In the genomic region with DNA sequence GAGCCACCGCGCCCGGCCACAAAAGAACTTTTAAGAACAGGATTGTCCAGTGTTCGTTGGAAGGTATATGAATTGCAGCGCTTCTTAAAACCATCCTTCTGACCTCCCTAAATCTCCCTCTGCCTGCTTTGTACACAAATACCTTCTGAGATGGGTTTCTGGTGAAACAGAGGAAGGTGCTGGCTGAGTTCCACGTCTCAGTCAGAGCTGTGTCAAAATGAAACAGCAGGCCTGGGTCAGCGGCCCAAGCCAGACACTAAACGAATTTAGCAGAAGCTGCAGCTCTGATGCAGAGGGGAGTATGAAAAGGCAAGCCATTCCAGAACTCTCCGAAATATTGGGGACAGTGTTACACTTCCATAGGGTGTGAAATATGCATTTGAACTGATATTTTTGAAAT, we compare ENCODE assay signal across 13 cellular contexts. TPM values are rescaled to one million over a fixed set of nuclear protein-coding genes. Genes with fewer than 3 reads are reported as not detected.
DNase-seq lines count a peak whose midpoint lies in the region; ATAC-seq, FAIRE-seq and TF ChIP-seq lines count a peak whose summit lies in the region.
"Had no signal": no experiment of that assay in that cellular context is flagged by ENCODE, and none has a peak within 500 bp of the region (broad histone marks: within the 10 kb centered on the region; RNA-seq: fewer than 3 reads in every experiment).

No MANE protein-coding gene starts in this region.

- in situ Hi-C loops in HepG2 (cut with HindIII; ENCODE audit: extremely low pct_ligation_motif_present, low pct_unique_long_range_greater_than_20kb): no loop called here

- no peak overlapping the region for H3K27ac ChIP-seq in HepG2 (ENCODE audit: extremely low read length, insufficient read depth, low read length)
- no peak overlapping the region for H3K27ac ChIP-seq in neuronal stem cell (replicated peaks; ENCODE audit: low read length)

- H3K27ac Mint-ChIP-seq in activated CD4-positive, alpha-beta T cell treated with anti-CD3 and anti-CD28 coated beads, Interleukin-2, amount 10 ng/mL, durations not matched to agents 7 days and 5 days: no peak overlapping the region

- no peak overlapping the region for H3K14ac ChIP-seq in neuronal stem cell (ENCODE audit: low read length)

- no peak overlapping the region for H4K8ac ChIP-seq in neuronal stem cell (ENCODE audit: low read depth, low read length)

- H3K9me3 Mint-ChIP-seq in activated CD4-positive, alpha-beta T cell treated with anti-CD3 and anti-CD28 coated beads, Interleukin-2, amount 10 ng/mL, durations not matched to agents 7 days and 5 days: no peaks in the 10 kb centered on the region
- H3K9me3 Mint-ChIP-seq: stimulated activated naive CD8-positive, alpha-beta T cell treated with anti-CD3 and anti-CD28 coated beads, Interleukin-15, amount 100 ng/mL, for 72 hours had no signal

- TF ChIP-seq RAD21 in HepG2 (CRISPR knock-in tag; IDR thresholded peaks at IDR 0.05): no peak

- peaks cover 39% of the 10 kb centered on the region for H3K4me1 Mint-ChIP-seq in activated CD4-positive, alpha-beta T cell treated with anti-CD3 and anti-CD28 coated beads, Interleukin-2, amount 10 ng/mL, durations not matched to agents 7 days and 5 days

- H3K36me3 ChIP-seq in HepG2 (replicated peaks in 1 of 2; ENCODE audit: control insufficient read depth in 1 of 2, insufficient read depth in 2 of 2, low read length in 2 of 2): no peaks in the 10 kb centered on the region
- H3K36me3 ChIP-seq in neuronal stem cell (replicated peaks in 1 of 2; ENCODE audit: control insufficient read depth in 2 of 2, insufficient read depth in 2 of 2, low read length in 2 of 2): no peaks in the 10 kb centered on the region

- TF ChIP-seq POLR2A in GM15510 (IDR thresholded peaks at IDR 0.05; ENCODE audit: borderline replicate concordance, extremely low read depth, insufficient read length): peak; percentile 19
- no peak for TF ChIP-seq POLR2A in HepG2 (IDR thresholded peaks at IDR 0.05; ENCODE audit: insufficient read depth in 1 of 2, low read depth in 2 of 2, low read length in 2 of 2)

- ATAC-seq in GM21367 (IDR thresholded peaks at IDR 0.05; ENCODE audit: unreplicated experiment): peak; percentile 53
- peak; percentile 64 for ATAC-seq in HG03378 (IDR thresholded peaks at IDR 0.05; ENCODE audit: unreplicated experiment)
- peak; percentile 12; the same call in 2 of the 3 replicates for ATAC-seq in HepG2
- no peak for ATAC-seq in Right ventricle myocardium superior (ENCODE audit: poor library complexity)
- ATAC-seq: stimulated activated naive CD8-positive, alpha-beta T cell treated with anti-CD3 and anti-CD28 coated beads, Interleukin-15, amount 100 ng/mL, for 72 hours had no signal

- H3K9ac ChIP-seq in HepG2 (ENCODE audit: insufficient read depth, low read depth, low read length) (no peak overlapping the region), neuronal stem cell (ENCODE audit: low read depth, low read length, poor library complexity) (no peak overlapping the region)

- no peak overlapping the region for H3K4ac ChIP-seq in neuronal stem cell (ENCODE audit: low read length)

- no peak overlapping the region for H2AFZ ChIP-seq in HepG2 (ENCODE audit: low read length)
- H2AFZ ChIP-seq in neuronal stem cell (ENCODE audit: low read length): no peak overlapping the region

- BruUV-seq in HepG2 (replicated peaks; lab: Mats Ljungman, UMichigan): no TSS peak

- intact Hi-C loops in HepG2 (cut with micrococcal nuclease; ENCODE audit: unreplicated experiment): no loop called here
- intact Hi-C loops in Right ventricle myocardium superior (cut with DNase I): no loop called here

- FAIRE-seq in HepG2 (lab: Jason Lieb, UNC): no peak
- FAIRE-seq: keratinocyte had no signal

- H2BK15ac ChIP-seq in neuronal stem cell (ENCODE audit: low read length): no peak overlapping the region

- no peak overlapping the region for H4K91ac ChIP-seq in neuronal stem cell (ENCODE audit: low read depth, low read length, poor library complexity)

- POLR2A ChIA-PET in HepG2 (lab: Yijun Ruan, JAX): no interaction called here
- POLR2A ChIA-PET in activated CD4-positive, alpha-beta T cell treated with anti-CD3 and anti-CD28 coated beads, Interleukin-2, amount 10 ng/mL, durations not matched to agents 7 days and 5 days (lab: Charles Lee): no interaction called here

- H3K4me1 ChIP-seq in HepG2 (ENCODE audit: insufficient read depth, low read length) (peaks cover 82% of the 10 kb centered on the region), neuronal stem cell (ENCODE audit: control insufficient read depth in 2 of 2, insufficient read depth in 1 of 2, low read depth in 1 of 2, low read length in 2 of 2) (peaks cover 3 to 4% of the 10 kb centered on the region in 2 donors)

- H3K4me3 Mint-ChIP-seq in activated CD4-positive, alpha-beta T cell treated with anti-CD3 and anti-CD28 coated beads, Interleukin-2, amount 10 ng/mL, durations not matched to agents 7 days and 5 days: no peak overlapping the region
- H3K4me3 Mint-ChIP-seq: stimulated activated naive CD8-positive, alpha-beta T cell treated with anti-CD3 and anti-CD28 coated beads, Interleukin-15, amount 100 ng/mL, for 72 hours had no signal

- peak overlapping the region; percentile 79 for H3K4me2 ChIP-seq in HepG2 (ENCODE audit: low read depth, low read length)
- H3K4me2 ChIP-seq in neuronal stem cell (ENCODE audit: insufficient read depth, low read length, poor library complexity, severe bottlenecking): no peak overlapping the region

- H2BK120ac ChIP-seq in neuronal stem cell (ENCODE audit: low read depth, low read length): no peak overlapping the region

- no peaks in the 10 kb centered on the region for H3K27me3 Mint-ChIP-seq in activated CD4-positive, alpha-beta T cell treated with anti-CD3 and anti-CD28 coated beads, Interleukin-2, amount 10 ng/mL, durations not matched to agents 7 days and 5 days

- DNase-seq in HepG2 (ENCODE audit: low spot score) (no peak), RKO (ENCODE audit: low spot score) (no peak), Right ventricle myocardium superior (no peak), neuronal stem cell (ENCODE audit: low spot score) (no peak)
- DNase-seq in activated CD4-positive, alpha-beta T cell treated with anti-CD3 and anti-CD28 coated beads, Interleukin-2, amount 10 ng/mL, durations not matched to agents 7 days and 5 days: no peak
- DNase-seq: DND-41; NCI-H2081; stimulated activated naive CD8-positive, alpha-beta T cell treated with anti-CD3 and anti-CD28 coated beads, Interleukin-15, amount 100 ng/mL, for 72 hours had no signal

- H3K18ac ChIP-seq in neuronal stem cell (ENCODE audit: low read length): no peak overlapping the region

- H2BK5ac ChIP-seq in neuronal stem cell (ENCODE audit: low read length): no peak overlapping the region

- H3K27me3 ChIP-seq in HepG2 (ENCODE audit: control insufficient read depth in 1 of 2, insufficient read depth in 2 of 2, low read length in 2 of 2) (peaks cover 0 to 9% of the 10 kb centered on the region in 2 experiments; a peak in 1 of 5 replicates), neuronal stem cell (ENCODE audit: control insufficient read depth in 3 of 3, insufficient read depth in 3 of 3, low read depth in 1 of 3, low read length in 3 of 3) (peaks cover 0 to 35% (median 0%) of the 10 kb centered on the region in 3 experiments)

- CTCF ChIA-PET in HepG2 (lab: Yijun Ruan, JAX; ENCODE audit: low intra/inter-chr PET ratio, low total read pairs): no interaction called here
- CTCF ChIA-PET in activated CD4-positive, alpha-beta T cell treated with anti-CD3 and anti-CD28 coated beads, Interleukin-2, amount 10 ng/mL, durations not matched to agents 7 days and 5 days (lab: Charles Lee): interaction anchor here (1.0 to 1.2 kb wide), 2 partner anchors 13 to 32 kb away, joined by 3 to 4 read pairs; no protein-coding TSS in a partner anchor

- H3K4me3 ChIP-seq in HepG2 (replicated peaks in 1 of 3; ENCODE audit: insufficient read depth in 1 of 3, low read depth in 2 of 3, low read length in 3 of 3) (peak overlapping the region in 1 of 3 experiments; percentile 56; a peak in 2 of 6 replicates), neuronal stem cell (ENCODE audit: low read length in 2 of 2) (no peak overlapping the region)

- no peaks in the 10 kb centered on the region for H3K36me3 Mint-ChIP-seq in activated CD4-positive, alpha-beta T cell treated with anti-CD3 and anti-CD28 coated beads, Interleukin-2, amount 10 ng/mL, durations not matched to agents 7 days and 5 days (ENCODE audit: low read depth)

- H2BK12ac ChIP-seq in neuronal stem cell (ENCODE audit: low read length): no peak overlapping the region

- TF ChIP-seq EP300 in HepG2 (IDR thresholded peaks at IDR 0.05; ENCODE audit: low read depth in 2 of 2, low read length in 2 of 2) (no peak), HepG2 (CRISPR knock-in tag; IDR thresholded peaks at IDR 0.05; ENCODE audit: borderline replicate concordance) (no peak)

- H3K79me1 ChIP-seq in neuronal stem cell (ENCODE audit: low read depth, low read length): no peaks in the 10 kb centered on the region

- H3K23ac ChIP-seq in neuronal stem cell (ENCODE audit: low read depth, low read length, poor library complexity): no peak overlapping the region

- H4K20me1 ChIP-seq in HepG2 (ENCODE audit: insufficient read depth, low read length): no peaks in the 10 kb centered on the region

- no peak overlapping the region for H2AK5ac ChIP-seq in neuronal stem cell (ENCODE audit: low read depth, low read length)

- no peak for TF ChIP-seq CTCF in HepG2 (CRISPR knock-in tag; IDR thresholded peaks at IDR 0.05)

- no peaks in the 10 kb centered on the region for H3K9me3 ChIP-seq in HepG2 (ENCODE audit: low read length)
- no peaks in the 10 kb centered on the region for H3K9me3 ChIP-seq in neuronal stem cell (replicated peaks in 1 of 2; ENCODE audit: control insufficient read depth in 2 of 2, insufficient read depth in 1 of 2, low read depth in 1 of 2, low read length in 2 of 2)

- H3K79me2 ChIP-seq in HepG2 (ENCODE audit: insufficient read depth, low read length): no peaks in the 10 kb centered on the region

- 26% methylated on average over 9 of the region's 9 CpGs for WGBS in HepG2 (ENCODE audit: low lambda C conversion rate)
- no CpG with 5 or more reads among the region's 9 CpGs for WGBS in neuronal stem cell (ENCODE audit: extremely low coverage in 2 of 2, insufficient read length in 2 of 2, insufficient replicate concordance in 1 of 2), 2 donors

RNA-seq across cellular contexts. Expression of a gene that starts 37.8 kb away (rescaled TPM):
- 0.14 and 0.29 TPM in 2 replicates for total RNA-seq in HepG2 (2016; rRNA removed; fragmentation: Illumina TruSeq; extraction: Trizol)
- total RNA-seq in HepG2 (2016; cell fraction: cytosol; rRNA removed; fragmentation: Illumina TruSeq; extraction: Trizol; ENCODE audit: low read depth): not detected in 2 replicates
- 0.09 and 0.28 TPM in 2 replicates for total RNA-seq in HepG2 (2016; cell fraction: insoluble cytoplasmic fraction; rRNA removed; fragmentation: Illumina TruSeq; extraction: Trizol)
- 0.03 and 0.12 TPM in 2 replicates for total RNA-seq in HepG2 (2016; cell fraction: membrane; rRNA removed; fragmentation: Illumina TruSeq; extraction: Trizol)
- total RNA-seq in HepG2 (2016; cell fraction: nucleus; rRNA removed; fragmentation: Illumina TruSeq; extraction: Trizol): 0.28 and 0.37 TPM in 2 replicates
- 0.01 and 0.07 TPM in 2 replicates for polyA plus RNA-seq in HepG2 (2011; rRNA removed)
- 0.01 TPM in 1 of 2 replicates, not detected in the other for polyA plus RNA-seq in HepG2 (2011; cell fraction: cytosol; rRNA removed)
- polyA plus RNA-seq in HepG2 (2011; cell fraction: nucleus; rRNA removed): 0.11 and 0.16 TPM in 2 replicates
- polyA plus RNA-seq in HepG2 (2012): 0.05 and 0.12 TPM in 2 replicates
- 0.03 TPM in 1 of 2 replicates, not detected in the other for polyA plus RNA-seq in HepG2 (2016; cell fraction: cytosol; fragmentation: Illumina TruSeq; extraction: Trizol; ENCODE audit: low read depth)
- polyA plus RNA-seq in HepG2 (2016; cell fraction: insoluble cytoplasmic fraction; fragmentation: Illumina TruSeq; extraction: Trizol; ENCODE audit: low read depth): 0.05 and 0.12 TPM in 2 replicates
- 0.05 and 0.07 TPM in 2 replicates for polyA plus RNA-seq in HepG2 (2016; cell fraction: membrane; fragmentation: Illumina TruSeq; extraction: Trizol; ENCODE audit: low read depth)
- polyA plus RNA-seq in HepG2 (2016; cell fraction: nucleus; fragmentation: Illumina TruSeq; extraction: Trizol; ENCODE audit: insufficient read depth, low read depth): 0.37 and 0.41 TPM in 2 replicates
- 0.05 and 0.50 TPM in 2 replicates for polyA minus RNA-seq in HepG2 (2011; rRNA and poly(A)+ RNA removed; ENCODE audit: low replicate concordance)
- polyA minus RNA-seq in HepG2 (2011; cell fraction: cytosol; rRNA and poly(A)+ RNA removed): not detected in 2 replicates
- polyA minus RNA-seq in HepG2 (2011; cell fraction: nucleus; rRNA and poly(A)+ RNA removed): 0.12 and 0.13 TPM in 2 replicates
- not detected for total RNA-seq in activated CD4-positive, alpha-beta T cell treated with anti-CD3 and anti-CD28 coated beads, Interleukin-2, amount 10 ng/mL, durations not matched to agents 7 days and 5 days
- total RNA-seq in Right ventricle myocardium superior: not detected
- polyA plus RNA-seq in neuronal stem cell (2013, experiment 1 of 2): 41.7 TPM
- polyA plus RNA-seq in neuronal stem cell (2013, experiment 2 of 2): 41.7 TPM
- total RNA-seq: T-helper 2 cell treated with Interferon-gamma antibody and Interleukin-4, amounts not matched to agents 100 ng/mL and 5 ng/mL, for 36 hours had no signal
- polyA plus RNA-seq: keratinocyte had no signal

RNA-seq across cellular contexts. Expression of a gene that starts 49.8 kb away (rescaled TPM):
- total RNA-seq in HepG2 (2016; rRNA removed; fragmentation: Illumina TruSeq; extraction: Trizol): 38.5 and 46.1 TPM in 2 replicates
- total RNA-seq in HepG2 (2016; cell fraction: cytosol; rRNA removed; fragmentation: Illumina TruSeq; extraction: Trizol; ENCODE audit: low read depth): 27.5 and 31.8 TPM in 2 replicates
- 37.6 and 46.6 TPM in 2 replicates for total RNA-seq in HepG2 (2016; cell fraction: insoluble cytoplasmic fraction; rRNA removed; fragmentation: Illumina TruSeq; extraction: Trizol)
- total RNA-seq in HepG2 (2016; cell fraction: membrane; rRNA removed; fragmentation: Illumina TruSeq; extraction: Trizol): 52.4 and 62.5 TPM in 2 replicates
- total RNA-seq in HepG2 (2016; cell fraction: nucleus; rRNA removed; fragmentation: Illumina TruSeq; extraction: Trizol): 36.3 and 39.1 TPM in 2 replicates
- polyA plus RNA-seq in HepG2 (2011; rRNA removed): 12.4 and 14.5 TPM in 2 replicates
- polyA plus RNA-seq in HepG2 (2011; cell fraction: cytosol; rRNA removed): 6.8 and 8.8 TPM in 2 replicates
- polyA plus RNA-seq in HepG2 (2011; cell fraction: nucleus; rRNA removed): 5.9 and 6.5 TPM in 2 replicates
- polyA plus RNA-seq in HepG2 (2012): 19.9 and 21.4 TPM in 2 replicates
- 22.1 and 23.5 TPM in 2 replicates for polyA plus RNA-seq in HepG2 (2016; cell fraction: cytosol; fragmentation: Illumina TruSeq; extraction: Trizol; ENCODE audit: low read depth)
- polyA plus RNA-seq in HepG2 (2016; cell fraction: insoluble cytoplasmic fraction; fragmentation: Illumina TruSeq; extraction: Trizol; ENCODE audit: low read depth): 42.0 and 44.1 TPM in 2 replicates
- 36.4 and 38.7 TPM in 2 replicates for polyA plus RNA-seq in HepG2 (2016; cell fraction: membrane; fragmentation: Illumina TruSeq; extraction: Trizol; ENCODE audit: low read depth)
- 28.7 and 36.9 TPM in 2 replicates for polyA plus RNA-seq in HepG2 (2016; cell fraction: nucleus; fragmentation: Illumina TruSeq; extraction: Trizol; ENCODE audit: insufficient read depth, low read depth)
- polyA minus RNA-seq in HepG2 (2011; rRNA and poly(A)+ RNA removed; ENCODE audit: low replicate concordance): 17.6 and 26.8 TPM in 2 replicates
- polyA minus RNA-seq in HepG2 (2011; cell fraction: cytosol; rRNA and poly(A)+ RNA removed): 11.6 and 11.7 TPM in 2 replicates
- 30.8 and 31.4 TPM in 2 replicates for polyA minus RNA-seq in HepG2 (2011; cell fraction: nucleus; rRNA and poly(A)+ RNA removed)
- total RNA-seq in activated CD4-positive, alpha-beta T cell treated with anti-CD3 and anti-CD28 coated beads, Interleukin-2, amount 10 ng/mL, durations not matched to agents 7 days and 5 days: 10 to 100 TPM; 16.8 to 20.1 TPM
- 20.3 TPM for total RNA-seq in Right ventricle myocardium superior
- polyA plus RNA-seq in neuronal stem cell (2013, experiment 1 of 2): 54.4 TPM
- 56.1 TPM for polyA plus RNA-seq in neuronal stem cell (2013, experiment 2 of 2)
